24 cellular contexts compared by ENCODE assay signal in genomic region chr11:122517403-122518379, GRCh38.
"Had no signal": no experiment of that assay in that cellular context is flagged by ENCODE, and none has a peak within 500 bp of the region (broad histone marks: within the 10 kb centered on the region; RNA-seq: fewer than 3 reads in every experiment).

No MANE protein-coding gene starts in this region.

- H3K4me3 Mint-ChIP-seq: activated CD4-positive, alpha-beta T cell treated with anti-CD3 and anti-CD28 coated beads for 36 hours; activated naive CD8-positive, alpha-beta T cell treated with anti-CD3 and anti-CD28 coated beads for 36 hours; activated T-helper 1 cell treated with anti-CD3 and anti-CD28 coated beads, Interleukin-12 subunit alpha, Interleukin-12 subunit beta, Interleukin-2, Interleukin-4 antibody, amounts not matched to agents 30 ng/mL and 10 ng/mL and 1 ng/mL, durations not matched to agents 14 hours and 24 hours and 36 hours; nephron; T-helper 2 cell treated with Interferon-gamma antibody and Interleukin-4, amounts not matched to agents 5 μg/mL and 100 μg/mL, for 36 hours; WTC11 had no signal

- H3K27ac Mint-ChIP-seq: activated CD4-positive, alpha-beta T cell treated with anti-CD3 and anti-CD28 coated beads for 36 hours; activated naive CD8-positive, alpha-beta T cell treated with anti-CD3 and anti-CD28 coated beads for 36 hours; activated T-helper 1 cell treated with anti-CD3 and anti-CD28 coated beads, Interleukin-12 subunit alpha, Interleukin-12 subunit beta, Interleukin-2, Interleukin-4 antibody, amounts not matched to agents 30 ng/mL and 10 ng/mL and 1 ng/mL, durations not matched to agents 14 hours and 24 hours and 36 hours; nephron; T-helper 2 cell treated with Interferon-gamma antibody and Interleukin-4, amounts not matched to agents 5 μg/mL and 100 μg/mL, for 36 hours; WTC11 had no signal

- H3K36me3 ChIP-seq: breast epithelium, left lung, sigmoid colon, upper lobe of right lung had no signal

- H3K9me3 Mint-ChIP-seq: activated naive CD8-positive, alpha-beta T cell treated with anti-CD3 and anti-CD28 coated beads for 36 hours; activated T-helper 1 cell treated with anti-CD3 and anti-CD28 coated beads, Interleukin-12 subunit alpha, Interleukin-12 subunit beta, Interleukin-2, Interleukin-4 antibody, amounts not matched to agents 30 ng/mL and 10 ng/mL and 1 ng/mL, durations not matched to agents 14 hours and 24 hours and 36 hours; nephron; T-helper 2 cell treated with Interferon-gamma antibody and Interleukin-4, amounts not matched to agents 5 μg/mL and 100 μg/mL, for 36 hours had no signal

- H3K9me3 ChIP-seq: breast epithelium, left lung, sigmoid colon, upper lobe of right lung had no signal

- H3K36me3 Mint-ChIP-seq: activated naive CD8-positive, alpha-beta T cell treated with anti-CD3 and anti-CD28 coated beads for 36 hours had no signal

- H3K27ac ChIP-seq: breast epithelium, foreskin keratinocyte, left lung, sigmoid colon, upper lobe of right lung had no signal

- H3K4me1 Mint-ChIP-seq: activated CD4-positive, alpha-beta T cell treated with anti-CD3 and anti-CD28 coated beads for 36 hours; activated naive CD8-positive, alpha-beta T cell treated with anti-CD3 and anti-CD28 coated beads for 36 hours had no signal

- H3K27me3 ChIP-seq: breast epithelium, left lung, sigmoid colon, upper lobe of right lung had no signal

- H3K4me1 ChIP-seq: breast epithelium, foreskin keratinocyte, left lung, sigmoid colon, upper lobe of right lung had no signal

- ATAC-seq: activated CD4-positive, alpha-beta T cell treated with anti-CD3 and anti-CD28 coated beads for 36 hours; esophagus mucosa; foreskin keratinocyte; left lung; upper lobe of right lung; WTC11 had no signal

- DNase-seq: activated CD4-positive, alpha-beta T cell treated with anti-CD3 and anti-CD28 coated beads for 36 hours; activated CD4-positive, alpha-beta T cell treated with anti-CD3 and anti-CD28 coated beads, Interleukin-2, amount 50 U/mL, for 48 hours; activated gamma-delta T cell treated with Interleukin-2 at 50 U/mL for 16 hours; activated naive CD8-positive, alpha-beta T cell treated with anti-CD3 and anti-CD28 coated beads for 36 hours; activated T-cell treated with anti-CD3 and anti-CD28 coated beads for 4 hours; anterior cingulate cortex; cortex of kidney; foreskin keratinocyte; head of caudate nucleus; left lung; midbrain; nucleus accumbens; sigmoid colon; stimulated activated CD4-positive, alpha-beta T cell treated with anti-CD3 and anti-CD28 coated beads, Interleukin-12 subunit alpha, Interleukin-12 subunit beta, amount 100 ng/mL, for 4 hours; stimulated activated CD4-positive, alpha-beta T cell treated with anti-CD3 and anti-CD28 coated beads, Interleukin-1b, Interleukin-23, amount 100 ng/mL, for 48 hours; stimulated activated CD8-positive, alpha-beta memory T cell treated with anti-CD3 and anti-CD28 coated beads, Interleukin-4, amount 100 ng/mL, for 48 hours; stimulated activated naive CD4-positive, alpha-beta T cell; upper lobe of right lung had no signal

- H3K4me3 ChIP-seq: breast epithelium, left lung, sigmoid colon, upper lobe of right lung had no signal
